ENCODE assay signal across 26 cellular contexts in the genomic region with DNA sequence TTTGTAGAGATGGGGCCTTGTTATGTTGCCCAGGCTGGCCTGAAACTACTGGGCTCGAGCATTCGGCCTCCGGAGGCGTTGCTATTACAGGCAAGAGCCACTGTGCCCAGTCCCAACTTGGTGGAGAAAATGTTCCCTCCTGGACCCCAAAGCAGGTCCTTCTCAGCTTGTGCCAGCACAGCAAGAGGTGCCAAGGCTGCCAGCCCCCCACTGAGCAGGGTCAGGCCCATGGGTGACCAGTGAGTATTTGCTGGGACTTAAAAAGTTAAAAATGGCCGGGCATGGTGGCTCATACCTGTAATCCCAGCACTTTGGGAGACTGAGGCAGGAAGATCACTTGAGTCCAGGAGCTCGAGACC. TPM values are rescaled to one million over a fixed set of nuclear protein-coding genes. Genes with fewer than 3 reads are reported as not detected.
A peak's percentile ranks its signal among the peaks of the same experiment; 100 is the strongest.
DNase-seq lines count a peak whose midpoint lies in the region; ATAC-seq and TF ChIP-seq lines count a peak whose summit lies in the region.
"Had no signal": no experiment of that assay in that cellular context is flagged by ENCODE, and none has a peak within 500 bp of the region (broad histone marks: within the 10 kb centered on the region; RNA-seq: fewer than 3 reads in every experiment).

No MANE protein-coding gene starts in this region.

- no peak overlapping the region for H3K4me3 ChIP-seq in upper lobe of left lung
- H3K4me3 ChIP-seq: colonic mucosa, SJSA1, skin epidermis had no signal

- peaks cover 7 to 32% (median 22%) of the 10 kb centered on the region in 4 donors for H3K36me3 ChIP-seq in upper lobe of left lung
- H3K36me3 ChIP-seq: BE2C had no signal

- DNase-seq in Right ventricle myocardium inferior (ENCODE audit: missing footprints) (peak; percentile 41), left cardiac atrium (no peak), mesothelial cell of epicardium (ENCODE audit: low spot score in 2 of 2, unreplicated experiment in 2 of 2) (no peak), upper lobe of left lung (no peak), cortex of kidney (lab: John Stamatoyannopoulos, UW) (no peak), HCEC 1CT (no peak)
- DNase-seq in effector memory CD8-positive, alpha-beta T cell = no peak
- no peak for DNase-seq in stimulated activated CD4-positive, alpha-beta T cell treated with anti-CD3 and anti-CD28 coated beads, Interleukin-4, amount 100 ng/mL, for 24 hours
- DNase-seq: activated CD4-positive, alpha-beta T cell treated with anti-CD3 and anti-CD28 coated beads, Interleukin-2, amount 10 ng/mL, durations not matched to agents 7 days and 5 days; activated naive CD8-positive, alpha-beta T cell treated with anti-CD3 and anti-CD28 coated beads, Interleukin-2, amount 10 ng/mL, durations not matched to agents 7 days and 5 days; BE2C; colonic mucosa; hippocampal formation; mesendoderm; NCI-H187; NCI-H345; PC-3; stimulated activated CD4-positive, alpha-beta T cell treated with anti-CD3 and anti-CD28 coated beads, Interleukin-2, amount 100 ng/mL, for 48 hours had no signal

- peaks cover 45% of the 10 kb centered on the region for H3K36me3 Mint-ChIP-seq in effector memory CD8-positive, alpha-beta T cell (ENCODE audit: insufficient read depth)
- H3K36me3 Mint-ChIP-seq in mesothelial cell of epicardium = no peaks in the 10 kb centered on the region
- H3K36me3 Mint-ChIP-seq: activated naive CD8-positive, alpha-beta T cell treated with anti-CD3 and anti-CD28 coated beads, Interleukin-2, amount 10 ng/mL, durations not matched to agents 7 days and 5 days; brain; natural killer cell treated with Interleukin-12 subunit alpha and Interleukin-12 subunit beta and Interleukin-15 and Interleukin-18, amount 100 ng/mL, for 72 hours had no signal

- peak overlapping the region; percentile 10 to 47 for H3K4me3 Mint-ChIP-seq in effector memory CD8-positive, alpha-beta T cell
- H3K4me3 Mint-ChIP-seq in mesothelial cell of epicardium = no peak overlapping the region
- H3K4me3 Mint-ChIP-seq: activated CD4-positive, alpha-beta T cell treated with anti-CD3 and anti-CD28 coated beads, Interleukin-2, amount 10 ng/mL, durations not matched to agents 7 days and 5 days; activated naive CD8-positive, alpha-beta T cell treated with anti-CD3 and anti-CD28 coated beads, Interleukin-2, amount 10 ng/mL, durations not matched to agents 7 days and 5 days; brain; natural killer cell treated with Interleukin-12 subunit alpha and Interleukin-12 subunit beta and Interleukin-15 and Interleukin-18, amount 100 ng/mL, for 72 hours; stimulated activated naive CD8-positive, alpha-beta T cell treated with anti-CD3 and anti-CD28 coated beads, Interleukin-15, amount 100 ng/mL, for 72 hours; T-helper 1 cell treated with Interleukin-12 subunit alpha and Interleukin-12 subunit beta and Interleukin-4 antibody, amounts not matched to agents 30 μg/mL and 1 μg/mL, for 36 hours had no signal

- WGBS in upper lobe of left lung, 2 donors = 65 to 81% methylated on average over 6 of the region's 6 CpGs

- TF ChIP-seq POLR2A in upper lobe of left lung (IDR thresholded peaks at IDR 0.05) = no peak

- H3K27ac Mint-ChIP-seq in effector memory CD8-positive, alpha-beta T cell = no peak overlapping the region
- H3K27ac Mint-ChIP-seq in mesothelial cell of epicardium = peak overlapping the region; percentile 71
- H3K27ac Mint-ChIP-seq: activated T-helper 17 cell treated with anti-CD3 and anti-CD28 coated beads, Interleukin-2, amount 50 U/mL, for 72 hours; brain; natural killer cell treated with Interleukin-12 subunit alpha and Interleukin-12 subunit beta and Interleukin-15 and Interleukin-18, amount 100 ng/mL, for 72 hours; T-helper 1 cell treated with Interleukin-12 subunit alpha and Interleukin-12 subunit beta and Interleukin-4 antibody, amounts not matched to agents 30 μg/mL and 1 μg/mL, for 36 hours had no signal

- no peak for TF ChIP-seq EP300 in upper lobe of left lung (IDR thresholded peaks at IDR 0.05)

- H3K4me1 Mint-ChIP-seq in effector memory CD8-positive, alpha-beta T cell (ENCODE audit: low read depth in 2 of 2) = peaks cover 26 to 27% of the 10 kb centered on the region in 2 donors
- peaks cover 56% of the 10 kb centered on the region for H3K4me1 Mint-ChIP-seq in mesothelial cell of epicardium

- ATAC-seq in Right ventricle myocardium inferior (no peak), left cardiac atrium (no peak), upper lobe of left lung (ENCODE audit: low FRiP score in 2 of 2) (no peak)
- no peak for ATAC-seq in effector memory CD8-positive, alpha-beta T cell (replicated peaks)
- ATAC-seq: activated T-helper 17 cell treated with anti-CD3 and anti-CD28 coated beads, Interleukin-2, amount 50 U/mL, for 72 hours; natural killer cell treated with Interleukin-12 subunit alpha and Interleukin-12 subunit beta and Interleukin-15 and Interleukin-18, amount 100 ng/mL, for 72 hours; PC-3; stimulated activated naive CD8-positive, alpha-beta T cell treated with anti-CD3 and anti-CD28 coated beads, Interleukin-15, amount 100 ng/mL, for 72 hours had no signal

- TF ChIP-seq CTCF in mesothelial cell of epicardium (IDR thresholded peaks at IDR 0.05; ENCODE audit: unreplicated experiment) (no peak), upper lobe of left lung (IDR thresholded peaks at IDR 0.05) (no peak)

- peaks cover 52 to 81% (median 61%) of the 10 kb centered on the region in 4 donors for H3K4me1 ChIP-seq in upper lobe of left lung

- intact Hi-C loops in Right ventricle myocardium inferior (cut with DNase I) = no loop called here
- intact Hi-C loops in left cardiac atrium (cut with DNase I) = no loop called here

- peak overlapping the region; percentile 95 to 98 (median 96) for H3K27ac ChIP-seq in upper lobe of left lung
- H3K27ac ChIP-seq: colonic mucosa, VCaP had no signal

- no peaks in the 10 kb centered on the region for H3K9me3 Mint-ChIP-seq in effector memory CD8-positive, alpha-beta T cell
- H3K9me3 Mint-ChIP-seq in mesothelial cell of epicardium = no peaks in the 10 kb centered on the region
- H3K9me3 Mint-ChIP-seq: activated CD4-positive, alpha-beta T cell treated with anti-CD3 and anti-CD28 coated beads, Interleukin-2, amount 10 ng/mL, durations not matched to agents 7 days and 5 days; activated naive CD8-positive, alpha-beta T cell treated with anti-CD3 and anti-CD28 coated beads, Interleukin-2, amount 10 ng/mL, durations not matched to agents 7 days and 5 days; activated T-helper 17 cell treated with anti-CD3 and anti-CD28 coated beads, Interleukin-2, amount 50 U/mL, for 72 hours; natural killer cell treated with Interleukin-12 subunit alpha and Interleukin-12 subunit beta and Interleukin-15 and Interleukin-18, amount 100 ng/mL, for 72 hours; stimulated activated naive CD8-positive, alpha-beta T cell treated with anti-CD3 and anti-CD28 coated beads, Interleukin-15, amount 100 ng/mL, for 72 hours; T-helper 1 cell treated with Interleukin-12 subunit alpha and Interleukin-12 subunit beta and Interleukin-4 antibody, amounts not matched to agents 30 μg/mL and 1 μg/mL, for 36 hours had no signal

- H3K9me3 ChIP-seq in upper lobe of left lung = no peaks in the 10 kb centered on the region
- H3K9me3 ChIP-seq: BE2C, colonic mucosa, SJSA1 had no signal

- H3K27me3 Mint-ChIP-seq in effector memory CD8-positive, alpha-beta T cell = no peaks in the 10 kb centered on the region
- H3K27me3 Mint-ChIP-seq in mesothelial cell of epicardium (ENCODE audit: low read depth) = peaks cover 3% of the 10 kb centered on the region
- H3K27me3 Mint-ChIP-seq: activated CD4-positive, alpha-beta T cell treated with anti-CD3 and anti-CD28 coated beads, Interleukin-2, amount 10 ng/mL, durations not matched to agents 7 days and 5 days; activated naive CD8-positive, alpha-beta T cell treated with anti-CD3 and anti-CD28 coated beads, Interleukin-2, amount 10 ng/mL, durations not matched to agents 7 days and 5 days; activated T-helper 17 cell treated with anti-CD3 and anti-CD28 coated beads, Interleukin-2, amount 50 U/mL, for 72 hours; brain; natural killer cell treated with Interleukin-12 subunit alpha and Interleukin-12 subunit beta and Interleukin-15 and Interleukin-18, amount 100 ng/mL, for 72 hours; stimulated activated naive CD8-positive, alpha-beta T cell treated with anti-CD3 and anti-CD28 coated beads, Interleukin-15, amount 100 ng/mL, for 72 hours had no signal

- no peaks in the 10 kb centered on the region for H3K27me3 ChIP-seq in upper lobe of left lung
- H3K27me3 ChIP-seq: colonic mucosa, SJSA1 had no signal

RNA-seq across cellular contexts. Expression of gene MAFK, which starts 4.6 kb away (rescaled TPM):
- 50.8 TPM for total RNA-seq in Right ventricle myocardium inferior
- 10 to 100 TPM; 43.6 to 73.1 TPM for total RNA-seq in left cardiac atrium
- 46.0 to 47.7 TPM (median 46.5 TPM) in 3 replicates for total RNA-seq in mesothelial cell of epicardium
- 100 to 1,000 TPM in 1 of 6 donors, 10 to 100 TPM in 5; 48.0 to 117 (median 77.9) TPM for total RNA-seq in upper lobe of left lung

RNA-seq across cellular contexts. Expression of gene TMEM184A, which starts 20.9 kb away (rescaled TPM):
- total RNA-seq in Right ventricle myocardium inferior = 0.32 TPM
- under 1 TPM; 0.18 to 0.31 TPM for total RNA-seq in left cardiac atrium
- total RNA-seq in mesothelial cell of epicardium = 4.3 to 5.0 TPM (median 5.0 TPM) in 3 replicates
- total RNA-seq in upper lobe of left lung = 10 to 100 TPM in 3 of 6 donors, 1 to 10 TPM in 3; 5.0 to 11.7 (median 10.4) TPM
- total RNA-seq: activated CD4-positive, alpha-beta T cell treated with anti-CD3 and anti-CD28 coated beads, Interleukin-2, amount 10 ng/mL, durations not matched to agents 7 days and 5 days; activated naive CD8-positive, alpha-beta T cell treated with anti-CD3 and anti-CD28 coated beads, Interleukin-2, amount 10 ng/mL, durations not matched to agents 7 days and 5 days; activated T-helper 17 cell treated with anti-CD3 and anti-CD28 coated beads, Interleukin-2, amount 50 U/mL, for 72 hours; natural killer cell treated with Interleukin-12 subunit alpha and Interleukin-12 subunit beta and Interleukin-15 and Interleukin-18, amount 100 ng/mL, for 72 hours had no signal

RNA-seq across cellular contexts. Expression of gene INTS1, which starts 30.9 kb away (rescaled TPM):
- 25.8 TPM for total RNA-seq in Right ventricle myocardium inferior
- total RNA-seq in left cardiac atrium = 10 to 100 TPM; 26.9 to 42.4 TPM
- 141 to 163 TPM (median 149 TPM) in 3 replicates for total RNA-seq in mesothelial cell of epicardium
- total RNA-seq in upper lobe of left lung = 100 to 1,000 TPM in 2 of 6 donors, 10 to 100 TPM in 4; 38.6 to 215 (median 72.3) TPM

RNA-seq across cellular contexts. Expression of gene PSMG3, which starts 34.8 kb away (rescaled TPM):
- total RNA-seq in Right ventricle myocardium inferior (13.3 TPM), left cardiac atrium (10 to 100 TPM; 14.3 to 15.0 TPM), mesothelial cell of epicardium (27.0 to 32.5 TPM (median 31.0 TPM) in 3 replicates), upper lobe of left lung (10 to 100 TPM; 19.0 to 53.1 (median 21.6) TPM)
